Comparison of ENCODE assay signal across 1 cellular context in the genomic region with DNA sequence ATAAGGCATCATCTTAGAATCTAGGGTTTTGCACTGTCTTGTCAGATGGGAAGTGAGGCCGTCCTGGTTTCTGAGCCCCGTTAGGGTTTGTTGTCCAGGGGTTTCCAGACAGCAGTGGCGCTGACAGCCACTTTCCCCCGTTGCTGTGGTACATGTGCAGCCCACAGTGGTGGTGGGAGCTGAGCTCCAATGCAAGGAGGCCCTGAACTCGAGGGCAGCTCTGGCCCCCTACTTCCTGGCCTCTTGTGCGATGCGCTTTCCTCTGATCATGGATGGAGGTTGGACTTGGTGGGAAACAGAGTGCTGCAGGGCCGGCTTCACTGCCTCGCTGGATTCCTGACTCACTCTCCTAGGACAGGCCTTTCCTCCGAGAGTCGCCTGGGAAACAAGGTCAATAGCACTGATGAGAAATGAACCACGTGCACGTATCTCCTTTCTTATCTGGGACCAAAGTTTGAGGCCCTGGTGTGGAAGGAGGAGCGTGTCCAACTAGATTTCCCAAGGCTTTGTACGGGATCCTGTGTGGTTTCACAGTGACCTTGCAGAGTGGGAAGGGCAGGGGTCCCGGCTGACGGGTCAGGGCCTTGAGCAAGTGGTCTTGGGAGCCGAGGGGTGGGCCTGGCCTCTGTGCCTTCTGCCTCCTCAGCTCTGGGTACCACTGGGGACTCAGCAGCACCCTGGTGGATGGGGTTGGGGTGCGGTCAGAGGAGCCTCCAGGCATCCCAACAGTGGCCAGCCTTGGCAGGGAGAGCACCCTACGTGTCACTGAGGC.
TF ChIP-seq lines count a peak whose summit lies in the region.

No MANE protein-coding gene starts in this region.

TF ChIP-seq in HepG2, 621 proteins besides CTCF, POLR2A, EP300 and RAD21 (continued from another document and continues in another):
- TF ChIP-seq, protein P1, sequence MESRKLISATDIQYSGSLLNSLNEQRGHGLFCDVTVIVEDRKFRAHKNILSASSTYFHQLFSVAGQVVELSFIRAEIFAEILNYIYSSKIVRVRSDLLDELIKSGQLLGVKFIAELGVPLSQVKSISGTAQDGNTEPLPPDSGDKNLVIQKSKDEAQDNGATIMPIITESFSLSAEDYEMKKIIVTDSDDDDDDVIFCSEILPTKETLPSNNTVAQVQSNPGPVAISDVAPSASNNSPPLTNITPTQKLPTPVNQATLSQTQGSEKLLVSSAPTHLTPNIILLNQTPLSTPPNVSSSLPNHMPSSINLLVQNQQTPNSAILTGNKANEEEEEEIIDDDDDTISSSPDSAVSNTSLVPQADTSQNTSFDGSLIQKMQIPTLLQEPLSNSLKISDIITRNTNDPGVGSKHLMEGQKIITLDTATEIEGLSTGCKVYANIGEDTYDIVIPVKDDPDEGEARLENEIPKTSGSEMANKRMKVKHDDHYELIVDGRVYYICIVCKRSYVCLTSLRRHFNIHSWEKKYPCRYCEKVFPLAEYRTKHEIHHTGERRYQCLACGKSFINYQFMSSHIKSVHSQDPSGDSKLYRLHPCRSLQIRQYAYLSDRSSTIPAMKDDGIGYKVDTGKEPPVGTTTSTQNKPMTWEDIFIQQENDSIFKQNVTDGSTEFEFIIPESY (CRISPR knock-in tag; IDR thresholded peaks at IDR 0.05) = peak; percentile 10; the same call in 1 of the 2 replicates
- TF ChIP-seq ZNF468 (CRISPR knock-in tag; IDR thresholded peaks at IDR 0.05) (no peak), ZFX (CRISPR knock-in tag; IDR thresholded peaks at IDR 0.05; ENCODE audit: low read depth) (peak; percentile 81; the same call in 1 of the 2 replicates), THAP11 (CRISPR knock-in tag; IDR thresholded peaks at IDR 0.05) (peak; percentile 49; the same call in 1 of the 2 replicates), TOE1 (CRISPR knock-in tag; IDR thresholded peaks at IDR 0.05) (no peak), ZFP36L1 (CRISPR knock-in tag; IDR thresholded peaks at IDR 0.05) (0 out of 2 replicates have a peak, but pooled peaks have one; percentile 24), ATF7 (IDR thresholded peaks at IDR 0.05) (no peak), ATF7 (CRISPR knock-in tag; IDR thresholded peaks at IDR 0.05) (0 out of 2 replicates have a peak, but pooled peaks have one; percentile 24), SAP130 (CRISPR knock-in tag; IDR thresholded peaks at IDR 0.05; ENCODE audit: low read depth) (peak; percentile 92), HIVEP1 (CRISPR knock-in tag; IDR thresholded peaks at IDR 0.05) (peak; percentile 50; the same call in 1 of the 2 replicates), ZBTB20 (CRISPR knock-in tag; IDR thresholded peaks at IDR 0.05; ENCODE audit: borderline replicate concordance, low read depth) (no peak), ZSCAN21 (CRISPR knock-in tag; IDR thresholded peaks at IDR 0.05; ENCODE audit: borderline replicate concordance) (peak; percentile 57; the same call in 1 of the 2 replicates), MEIS1 (CRISPR knock-in tag; IDR thresholded peaks at IDR 0.05; ENCODE audit: borderline replicate concordance) (peak; percentile 53; the same call in 1 of the 2 replicates), MATR3 (CRISPR knock-in tag; IDR thresholded peaks at IDR 0.05) (no peak), PITX1 (CRISPR knock-in tag; IDR thresholded peaks at IDR 0.05) (0 out of 2 replicates have a peak, but pooled peaks have one; percentile 60), ESRRA (CRISPR knock-in tag; IDR thresholded peaks at IDR 0.05; ENCODE audit: low read depth) (peak; percentile 88), ZNF430 (CRISPR knock-in tag; IDR thresholded peaks at IDR 0.05) (peak; percentile 66), PPARG (CRISPR knock-in tag; conservative IDR thresholded peaks at IDR 0.05) (no peak), NPAS2 (CRISPR knock-in tag; IDR thresholded peaks at IDR 0.05; ENCODE audit: borderline replicate concordance) (no peak), GZF1 (CRISPR knock-in tag; IDR thresholded peaks at IDR 0.05) (peak; percentile 59; the same call in 1 of the 2 replicates), KDM6A (CRISPR knock-in tag; IDR thresholded peaks at IDR 0.05; ENCODE audit: low read depth) (no peak), ZMYM3 (CRISPR knock-in tag; IDR thresholded peaks at IDR 0.05) (peak; percentile 14; the same call in 1 of the 2 replicates), ZNF766 (CRISPR knock-in tag; IDR thresholded peaks at IDR 0.05; ENCODE audit: borderline replicate concordance) (0 out of 2 replicates have a peak, but pooled peaks have one; percentile 63), FOSL2 (CRISPR knock-in tag; IDR thresholded peaks at IDR 0.05) (peak; percentile 64), XRCC5 (optimal IDR thresholded peaks at IDR 0.05; ENCODE audit: low read length) (peak; percentile 17), SIX1 (CRISPR knock-in tag; IDR thresholded peaks at IDR 0.05; ENCODE audit: borderline replicate concordance) (peak; percentile 58; the same call in 1 of the 2 replicates), TBL1XR1 (IDR thresholded peaks at IDR 0.05; ENCODE audit: borderline replicate concordance, low read length, partially characterized antibody) (no peak), YEATS4 (CRISPR knock-in tag; IDR thresholded peaks at IDR 0.05; ENCODE audit: borderline replicate concordance) (peak; percentile 60; the same call in 1 of the 2 replicates), RXRB (CRISPR knock-in tag; IDR thresholded peaks at IDR 0.05; ENCODE audit: borderline replicate concordance) (peak; percentile 74), RARA (CRISPR knock-in tag; IDR thresholded peaks at IDR 0.05) (peak; percentile 71), SALL1 (CRISPR knock-in tag; IDR thresholded peaks at IDR 0.05) (peak; percentile 58; the same call in 1 of the 2 replicates), ZSCAN25 (CRISPR knock-in tag; IDR thresholded peaks at IDR 0.05) (no peak), NR2F6 (IDR thresholded peaks at IDR 0.05) (peak; percentile 79), NR2F6 (CRISPR knock-in tag; IDR thresholded peaks at IDR 0.05) (peak; percentile 73), ZNF605 (CRISPR knock-in tag; IDR thresholded peaks at IDR 0.05) (peak; percentile 57; the same call in 1 of the 2 replicates)
- TF ChIP-seq, protein P2, sequence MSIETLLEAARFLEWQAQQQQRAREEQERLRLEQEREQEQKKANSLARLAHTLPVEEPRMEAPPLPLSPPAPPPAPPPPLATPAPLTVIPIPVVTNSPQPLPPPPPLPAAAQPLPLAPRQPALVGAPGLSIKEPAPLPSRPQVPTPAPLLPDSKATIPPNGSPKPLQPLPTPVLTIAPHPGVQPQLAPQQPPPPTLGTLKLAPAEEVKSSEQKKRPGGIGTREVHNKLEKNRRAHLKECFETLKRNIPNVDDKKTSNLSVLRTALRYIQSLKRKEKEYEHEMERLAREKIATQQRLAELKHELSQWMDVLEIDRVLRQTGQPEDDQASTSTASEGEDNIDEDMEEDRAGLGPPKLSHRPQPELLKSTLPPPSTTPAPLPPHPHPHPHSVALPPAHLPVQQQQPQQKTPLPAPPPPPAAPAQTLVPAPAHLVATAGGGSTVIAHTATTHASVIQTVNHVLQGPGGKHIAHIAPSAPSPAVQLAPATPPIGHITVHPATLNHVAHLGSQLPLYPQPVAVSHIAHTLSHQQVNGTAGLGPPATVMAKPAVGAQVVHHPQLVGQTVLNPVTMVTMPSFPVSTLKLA (IDR thresholded peaks at IDR 0.05) = peak; percentile 56
- TF ChIP-seq, protein P3, sequence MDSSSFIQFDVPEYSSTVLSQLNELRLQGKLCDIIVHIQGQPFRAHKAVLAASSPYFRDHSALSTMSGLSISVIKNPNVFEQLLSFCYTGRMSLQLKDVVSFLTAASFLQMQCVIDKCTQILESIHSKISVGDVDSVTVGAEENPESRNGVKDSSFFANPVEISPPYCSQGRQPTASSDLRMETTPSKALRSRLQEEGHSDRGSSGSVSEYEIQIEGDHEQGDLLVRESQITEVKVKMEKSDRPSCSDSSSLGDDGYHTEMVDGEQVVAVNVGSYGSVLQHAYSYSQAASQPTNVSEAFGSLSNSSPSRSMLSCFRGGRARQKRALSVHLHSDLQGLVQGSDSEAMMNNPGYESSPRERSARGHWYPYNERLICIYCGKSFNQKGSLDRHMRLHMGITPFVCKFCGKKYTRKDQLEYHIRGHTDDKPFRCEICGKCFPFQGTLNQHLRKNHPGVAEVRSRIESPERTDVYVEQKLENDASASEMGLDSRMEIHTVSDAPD (CRISPR knock-in tag; IDR thresholded peaks at IDR 0.05) = no peak
- TF ChIP-seq, protein P4, sequence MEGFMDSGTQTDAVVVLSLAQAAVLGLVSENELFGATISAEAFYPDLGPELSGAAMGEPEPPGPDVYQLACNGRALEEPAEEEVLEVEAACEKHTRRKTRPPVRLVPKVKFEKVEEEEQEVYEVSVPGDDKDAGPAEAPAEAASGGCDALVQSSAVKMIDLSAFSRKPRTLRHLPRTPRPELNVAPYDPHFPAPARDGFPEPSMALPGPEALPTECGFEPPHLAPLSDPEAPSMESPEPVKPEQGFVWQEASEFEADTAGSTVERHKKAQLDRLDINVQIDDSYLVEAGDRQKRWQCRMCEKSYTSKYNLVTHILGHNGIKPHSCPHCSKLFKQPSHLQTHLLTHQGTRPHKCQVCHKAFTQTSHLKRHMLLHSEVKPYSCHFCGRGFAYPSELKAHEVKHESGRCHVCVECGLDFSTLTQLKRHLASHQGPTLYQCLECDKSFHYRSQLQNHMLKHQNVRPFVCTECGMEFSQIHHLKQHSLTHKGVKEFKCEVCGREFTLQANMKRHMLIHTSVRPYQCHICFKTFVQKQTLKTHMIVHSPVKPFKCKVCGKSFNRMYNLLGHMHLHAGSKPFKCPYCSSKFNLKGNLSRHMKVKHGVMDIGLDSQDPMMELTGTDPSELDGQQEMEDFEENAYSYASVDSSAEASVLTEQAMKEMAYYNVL (CRISPR knock-in tag; IDR thresholded peaks at IDR 0.05; ENCODE audit: borderline replicate concordance) = no peak
- TF ChIP-seq, protein P5, sequence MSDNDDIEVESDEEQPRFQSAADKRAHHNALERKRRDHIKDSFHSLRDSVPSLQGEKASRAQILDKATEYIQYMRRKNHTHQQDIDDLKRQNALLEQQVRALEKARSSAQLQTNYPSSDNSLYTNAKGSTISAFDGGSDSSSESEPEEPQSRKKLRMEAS (IDR thresholded peaks at IDR 0.05) = peak; percentile 95
- TF ChIP-seq, protein P6, sequence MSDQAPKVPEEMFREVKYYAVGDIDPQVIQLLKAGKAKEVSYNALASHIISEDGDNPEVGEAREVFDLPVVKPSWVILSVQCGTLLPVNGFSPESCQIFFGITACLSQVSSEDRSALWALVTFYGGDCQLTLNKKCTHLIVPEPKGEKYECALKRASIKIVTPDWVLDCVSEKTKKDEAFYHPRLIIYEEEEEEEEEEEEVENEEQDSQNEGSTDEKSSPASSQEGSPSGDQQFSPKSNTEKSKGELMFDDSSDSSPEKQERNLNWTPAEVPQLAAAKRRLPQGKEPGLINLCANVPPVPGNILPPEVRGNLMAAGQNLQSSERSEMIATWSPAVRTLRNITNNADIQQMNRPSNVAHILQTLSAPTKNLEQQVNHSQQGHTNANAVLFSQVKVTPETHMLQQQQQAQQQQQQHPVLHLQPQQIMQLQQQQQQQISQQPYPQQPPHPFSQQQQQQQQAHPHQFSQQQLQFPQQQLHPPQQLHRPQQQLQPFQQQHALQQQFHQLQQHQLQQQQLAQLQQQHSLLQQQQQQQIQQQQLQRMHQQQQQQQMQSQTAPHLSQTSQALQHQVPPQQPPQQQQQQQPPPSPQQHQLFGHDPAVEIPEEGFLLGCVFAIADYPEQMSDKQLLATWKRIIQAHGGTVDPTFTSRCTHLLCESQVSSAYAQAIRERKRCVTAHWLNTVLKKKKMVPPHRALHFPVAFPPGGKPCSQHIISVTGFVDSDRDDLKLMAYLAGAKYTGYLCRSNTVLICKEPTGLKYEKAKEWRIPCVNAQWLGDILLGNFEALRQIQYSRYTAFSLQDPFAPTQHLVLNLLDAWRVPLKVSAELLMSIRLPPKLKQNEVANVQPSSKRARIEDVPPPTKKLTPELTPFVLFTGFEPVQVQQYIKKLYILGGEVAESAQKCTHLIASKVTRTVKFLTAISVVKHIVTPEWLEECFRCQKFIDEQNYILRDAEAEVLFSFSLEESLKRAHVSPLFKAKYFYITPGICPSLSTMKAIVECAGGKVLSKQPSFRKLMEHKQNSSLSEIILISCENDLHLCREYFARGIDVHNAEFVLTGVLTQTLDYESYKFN (CRISPR knock-in tag; conservative IDR thresholded peaks at IDR 0.05) = peak; percentile 77
- TF ChIP-seq, protein P7, sequence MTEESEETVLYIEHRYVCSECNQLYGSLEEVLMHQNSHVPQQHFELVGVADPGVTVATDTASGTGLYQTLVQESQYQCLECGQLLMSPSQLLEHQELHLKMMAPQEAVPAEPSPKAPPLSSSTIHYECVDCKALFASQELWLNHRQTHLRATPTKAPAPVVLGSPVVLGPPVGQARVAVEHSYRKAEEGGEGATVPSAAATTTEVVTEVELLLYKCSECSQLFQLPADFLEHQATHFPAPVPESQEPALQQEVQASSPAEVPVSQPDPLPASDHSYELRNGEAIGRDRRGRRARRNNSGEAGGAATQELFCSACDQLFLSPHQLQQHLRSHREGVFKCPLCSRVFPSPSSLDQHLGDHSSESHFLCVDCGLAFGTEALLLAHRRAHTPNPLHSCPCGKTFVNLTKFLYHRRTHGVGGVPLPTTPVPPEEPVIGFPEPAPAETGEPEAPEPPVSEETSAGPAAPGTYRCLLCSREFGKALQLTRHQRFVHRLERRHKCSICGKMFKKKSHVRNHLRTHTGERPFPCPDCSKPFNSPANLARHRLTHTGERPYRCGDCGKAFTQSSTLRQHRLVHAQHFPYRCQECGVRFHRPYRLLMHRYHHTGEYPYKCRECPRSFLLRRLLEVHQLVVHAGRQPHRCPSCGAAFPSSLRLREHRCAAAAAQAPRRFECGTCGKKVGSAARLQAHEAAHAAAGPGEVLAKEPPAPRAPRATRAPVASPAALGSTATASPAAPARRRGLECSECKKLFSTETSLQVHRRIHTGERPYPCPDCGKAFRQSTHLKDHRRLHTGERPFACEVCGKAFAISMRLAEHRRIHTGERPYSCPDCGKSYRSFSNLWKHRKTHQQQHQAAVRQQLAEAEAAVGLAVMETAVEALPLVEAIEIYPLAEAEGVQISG (CRISPR knock-in tag; IDR thresholded peaks at IDR 0.05) = peak; percentile 59; the same call in 1 of the 2 replicates
- TF ChIP-seq, protein P8, sequence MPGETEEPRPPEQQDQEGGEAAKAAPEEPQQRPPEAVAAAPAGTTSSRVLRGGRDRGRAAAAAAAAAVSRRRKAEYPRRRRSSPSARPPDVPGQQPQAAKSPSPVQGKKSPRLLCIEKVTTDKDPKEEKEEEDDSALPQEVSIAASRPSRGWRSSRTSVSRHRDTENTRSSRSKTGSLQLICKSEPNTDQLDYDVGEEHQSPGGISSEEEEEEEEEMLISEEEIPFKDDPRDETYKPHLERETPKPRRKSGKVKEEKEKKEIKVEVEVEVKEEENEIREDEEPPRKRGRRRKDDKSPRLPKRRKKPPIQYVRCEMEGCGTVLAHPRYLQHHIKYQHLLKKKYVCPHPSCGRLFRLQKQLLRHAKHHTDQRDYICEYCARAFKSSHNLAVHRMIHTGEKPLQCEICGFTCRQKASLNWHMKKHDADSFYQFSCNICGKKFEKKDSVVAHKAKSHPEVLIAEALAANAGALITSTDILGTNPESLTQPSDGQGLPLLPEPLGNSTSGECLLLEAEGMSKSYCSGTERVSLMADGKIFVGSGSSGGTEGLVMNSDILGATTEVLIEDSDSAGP (CRISPR knock-in tag; IDR thresholded peaks at IDR 0.05; ENCODE audit: borderline replicate concordance) = peak; percentile 51
